ENCODE assay signal across 8 cellular contexts in the genomic region with DNA sequence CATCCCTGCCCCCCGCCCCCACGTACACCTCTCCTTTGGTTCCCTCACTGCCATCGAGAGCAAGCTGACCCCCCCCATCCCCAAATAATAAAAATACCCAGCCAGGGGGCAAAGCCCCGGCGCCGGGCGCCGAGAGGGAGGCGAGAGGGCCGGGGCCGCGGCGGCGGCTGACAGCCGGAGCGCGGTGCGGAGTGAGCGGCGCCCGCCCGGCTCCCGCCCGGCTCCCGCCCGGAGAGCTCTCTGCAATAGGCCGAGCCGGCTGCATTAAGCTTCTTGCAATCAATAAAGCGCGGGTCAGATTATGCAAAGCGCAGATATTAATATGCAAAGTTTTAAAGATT. TPM values are rescaled to one million over a fixed set of nuclear protein-coding genes. Genes with fewer than 3 reads are reported as not detected.
DNase-seq lines count a peak whose midpoint lies in the region; ATAC-seq, FAIRE-seq and TF ChIP-seq lines count a peak whose summit lies in the region.

No MANE protein-coding gene starts in this region.

- no peaks in the 10 kb centered on the region for H4K20me1 ChIP-seq in KMS-11 (ENCODE audit: insufficient read depth)

- FAIRE-seq in bronchial epithelial cell (lab: Jason Lieb, UNC), result no peak

- H3K4me3 ChIP-seq in KMS-11 (IDR thresholded peaks at IDR 0.05; ENCODE audit: insufficient read depth, low read depth, low read length), result no peak overlapping the region
- peak overlapping the region; percentile 32 for H3K4me3 ChIP-seq in bronchial epithelial cell (ENCODE audit: low read depth, low read length)
- H3K4me3 ChIP-seq in mesendoderm (ENCODE audit: low read length), result no peak overlapping the region
- peak overlapping the region; percentile 46 to 62 for H3K4me3 ChIP-seq in vagina

- peak overlapping the region; percentile 28; the same call in 1 of the 2 replicates for H2AFZ ChIP-seq in KMS-11 (ENCODE audit: low read depth)

- peak; percentile 90 for DNase-seq in COLO668 (lab: John Stamatoyannopoulos, UW; ENCODE audit: unreplicated experiment)
- DNase-seq in bronchial epithelial cell (ENCODE audit: low read depth), result no peak
- no peak for DNase-seq in mesendoderm
- no peak for DNase-seq in vagina (ENCODE audit: extremely low spot score in 2 of 2)
- DNase-seq in CD14-positive monocyte (ENCODE audit: low spot score), result no peak
- no peak for DNase-seq in activated gamma-delta T cell (lab: John Stamatoyannopoulos, UW)

- H3K36me3 ChIP-seq in KMS-11 (ENCODE audit: insufficient read depth) (no peaks in the 10 kb centered on the region), bronchial epithelial cell (ENCODE audit: control insufficient read depth, insufficient read depth, low read length) (no peaks in the 10 kb centered on the region), mesendoderm (ENCODE audit: control insufficient read depth, insufficient read depth, low read length) (no peaks in the 10 kb centered on the region), vagina (no peaks in the 10 kb centered on the region)

- no peak overlapping the region for H2AK5ac ChIP-seq in mesendoderm (ENCODE audit: low read length)

- no peak overlapping the region for H3K9ac ChIP-seq in KMS-11
- no peak overlapping the region for H3K9ac ChIP-seq in mesendoderm (ENCODE audit: low read length)

- no peak overlapping the region for H2BK5ac ChIP-seq in mesendoderm (ENCODE audit: low read length)

- no peak for TF ChIP-seq POLR2A in vagina (IDR thresholded peaks at IDR 0.05)

- no CpG with 5 or more reads among the region's 31 CpGs for WGBS in mesendoderm (ENCODE audit: extremely low coverage, insufficient coverage, low lambda C conversion rate)

- H3K4me1 Mint-ChIP-seq in CD14-positive monocyte, result peaks cover 18% of the 10 kb centered on the region

- H3K9me3 Mint-ChIP-seq in CD14-positive monocyte, result peaks cover 0 to 13% (median 5%) of the 10 kb centered on the region in 7 donors

- H4K8ac ChIP-seq in mesendoderm (ENCODE audit: low read depth, low read length), result no peak overlapping the region

- H3K4me2 ChIP-seq in KMS-11, result peak overlapping the region; percentile 64; the same call in 1 of the 2 replicates
- H3K4me2 ChIP-seq in mesendoderm (ENCODE audit: low read length), result peak overlapping the region; percentile 53

- TF ChIP-seq CTCF in KMS-11 (conservative IDR thresholded peaks at IDR 0.05; ENCODE audit: low read depth, low read length) (no peak), bronchial epithelial cell (IDR thresholded peaks at IDR 0.05; ENCODE audit: insufficient read depth, low read length, severe bottlenecking) (no peak), vagina (IDR thresholded peaks at IDR 0.05) (no peak), CD14-positive monocyte (IDR thresholded peaks at IDR 0.05) (no peak)

- H3K9me3 ChIP-seq in vagina, result no peaks in the 10 kb centered on the region

- peak overlapping the region in 1 of 7 donors; percentile 68 for H3K27ac Mint-ChIP-seq in CD14-positive monocyte

- no peak overlapping the region for H2BK120ac ChIP-seq in mesendoderm (ENCODE audit: low read depth, low read length)

- H3K27me3 ChIP-seq in KMS-11 (ENCODE audit: insufficient read depth, low read depth) (peaks cover 84% of the 10 kb centered on the region), bronchial epithelial cell (ENCODE audit: control insufficient read depth, insufficient read depth, low read length) (peaks cover 30% of the 10 kb centered on the region), mesendoderm (ENCODE audit: insufficient read depth, low read length, poor library complexity) (peaks cover 37% of the 10 kb centered on the region), vagina (peaks cover 3% of the 10 kb centered on the region)

- H4K5ac ChIP-seq in mesendoderm (ENCODE audit: low read length), result no peak overlapping the region

- H3K4ac ChIP-seq in mesendoderm (ENCODE audit: low read depth, low read length), result no peak overlapping the region

- intact Hi-C loops in vagina (cut with DNase I) (no loop called here), CD14-positive monocyte (cut with micrococcal nuclease) (no loop called here)

- H3K4me1 ChIP-seq in KMS-11 (ENCODE audit: low read depth, poor library complexity, severe bottlenecking) (no peaks in the 10 kb centered on the region), mesendoderm (ENCODE audit: control insufficient read depth, low read depth, low read length) (no peaks in the 10 kb centered on the region), vagina (peaks cover 17% of the 10 kb centered on the region)

- H3K27ac ChIP-seq in KMS-11 (no peak overlapping the region), mesendoderm (ENCODE audit: low read depth, low read length) (no peak overlapping the region), vagina (no peak overlapping the region)

- H3K79me2 ChIP-seq in KMS-11 (ENCODE audit: insufficient read depth, low read depth), result no peaks in the 10 kb centered on the region
- no peaks in the 10 kb centered on the region for H3K79me2 ChIP-seq in mesendoderm (ENCODE audit: control insufficient read depth, insufficient read depth, low read length)

- no peak overlapping the region for H3K56ac ChIP-seq in mesendoderm (ENCODE audit: low read length)

- no peak for ATAC-seq in GM18517 (IDR thresholded peaks at IDR 0.05; ENCODE audit: unreplicated experiment)

- no peak overlapping the region for H3K23ac ChIP-seq in mesendoderm (ENCODE audit: low read length)

- peaks cover 5 to 8% of the 10 kb centered on the region in 2 donors for H3K36me3 Mint-ChIP-seq in CD14-positive monocyte

- peaks cover 31 to 38% (median 33%) of the 10 kb centered on the region in 3 donors for H3K27me3 Mint-ChIP-seq in CD14-positive monocyte (ENCODE audit: low read depth in 3 of 3)

- H3K79me1 ChIP-seq in mesendoderm (ENCODE audit: low read length), result no peaks in the 10 kb centered on the region

- H3K4me3 Mint-ChIP-seq in CD14-positive monocyte, result peak overlapping the region in 1 of 2 donors; percentile 99

- no peak overlapping the region for H3K18ac ChIP-seq in mesendoderm (ENCODE audit: low read length)

- no peak overlapping the region for H2BK15ac ChIP-seq in mesendoderm (replicated peaks; ENCODE audit: low read depth)

RNA-seq across cellular contexts. Expression of gene DEDD2, which starts 40.9 kb away (rescaled TPM):
- total RNA-seq in bronchial epithelial cell, result 27.1 and 28.7 TPM in 2 replicates
- polyA plus RNA-seq in mesendoderm (2013, experiment 1 of 2), result 18.5 TPM
- 17.7 TPM for polyA plus RNA-seq in mesendoderm (2013, experiment 2 of 2)
- total RNA-seq in vagina, result 25.3 TPM
- polyA plus RNA-seq in CD14-positive monocyte, result 100 to 1,000 TPM; 125 to 133 TPM

RNA-seq across cellular contexts. Expression of gene ZNF526, which starts 43.5 kb away (rescaled TPM):
- total RNA-seq in bronchial epithelial cell (7.8 and 11.1 TPM in 2 replicates), vagina (6.1 TPM)
- 5.9 TPM for polyA plus RNA-seq in mesendoderm (2013, experiment 1 of 2)
- polyA plus RNA-seq in mesendoderm (2013, experiment 2 of 2), result 6.1 TPM
- polyA plus RNA-seq in CD14-positive monocyte, result 1 to 10 TPM in 1 of 2 donors, under 1 TPM in 1; 0.96 to 1.3 TPM

RNA-seq across cellular contexts. Expression of gene POU2F2, which starts 44.4 kb away (rescaled TPM):
- total RNA-seq in bronchial epithelial cell (0.26 and 0.53 TPM in 2 replicates), vagina (0.74 TPM)
- polyA plus RNA-seq in mesendoderm (2013, experiment 1 of 2), result 4.6 TPM
- 5.5 TPM for polyA plus RNA-seq in mesendoderm (2013, experiment 2 of 2)
- 10 to 100 TPM; 20.0 to 28.2 TPM for polyA plus RNA-seq in CD14-positive monocyte

Comparison
In these comparisons a context has a peak if more than half of its experiments do, and no peak if none do; other contexts are left out.
1. H3K4me3 ChIP-seq: peak in bronchial epithelial cell (single experiment) and vagina (2 of 2); none in KMS-11 (single experiment) and mesendoderm (single experiment).